ENCODE assay signal across 14 cellular contexts in genomic region chr9:37969130-37969529, GRCh38.
DNase-seq lines count a peak whose midpoint lies in the region; ATAC-seq and TF ChIP-seq lines count a peak whose summit lies in the region.
"Had no signal": no experiment of that assay in that cellular context is flagged by ENCODE, and none has a peak within 500 bp of the region (broad histone marks: within the 10 kb centered on the region; RNA-seq: fewer than 3 reads in every experiment).

No MANE protein-coding gene starts in this region.

- ATAC-seq in GM21447 (IDR thresholded peaks at IDR 0.05; ENCODE audit: unreplicated experiment), result no peak
- no peak for ATAC-seq in T-cell (replicated peaks in 1 of 4)

- no peaks in the 10 kb centered on the region for H3K9me3 ChIP-seq in Peyer's patch

- H3K4me1 Mint-ChIP-seq in T-cell, result no peaks in the 10 kb centered on the region

- peak overlapping the region in 3 of 4 donors; percentile 49 to 93 (median 74) for H3K27ac ChIP-seq in Peyer's patch

- H3K36me3 ChIP-seq in Peyer's patch, result peaks cover 0 to 8% (median 0%) of the 10 kb centered on the region in 3 donors

- peaks cover 0 to 56% (median 10%) of the 10 kb centered on the region in 4 donors for H3K4me1 ChIP-seq in Peyer's patch

- H3K27me3 ChIP-seq in Peyer's patch, result no peaks in the 10 kb centered on the region

- no peak overlapping the region for H3K27ac Mint-ChIP-seq in T-cell

- H3K4me3 ChIP-seq in AG10803 (ENCODE audit: low read length), result no peak overlapping the region
- no peak overlapping the region for H3K4me3 ChIP-seq in Peyer's patch

- CTCF ChIA-PET in T-cell (lab: Charles Lee), result no interaction called here

- no peak for TF ChIP-seq POLR2A in Peyer's patch (IDR thresholded peaks at IDR 0.05)

- no peaks in the 10 kb centered on the region for H3K36me3 Mint-ChIP-seq in T-cell

- POLR2A ChIA-PET in T-cell (lab: Charles Lee), result no interaction called here

- H3K4me3 Mint-ChIP-seq in T-cell, result no peak overlapping the region
- H3K4me3 Mint-ChIP-seq: brain had no signal

- no peaks in the 10 kb centered on the region for H3K9me3 Mint-ChIP-seq in T-cell

- TF ChIP-seq CTCF in AG10803 (conservative IDR thresholded peaks at IDR 0.05; ENCODE audit: low read length) (0 out of 2 replicates have a peak, but pooled peaks have one; percentile 4), Peyer's patch (IDR thresholded peaks at IDR 0.05) (no peak), GM10266 (IDR thresholded peaks at IDR 0.05; ENCODE audit: control insufficient read depth, insufficient read depth, low read depth, missing control alignments) (no peak)

- no peaks in the 10 kb centered on the region for H3K27me3 Mint-ChIP-seq in T-cell

- DNase-seq in AG10803 (ENCODE audit: low read depth) (no peak), Peyer's patch (peak in 2 of 3 donors; percentile 83 to 90), dermis blood vessel endothelial cell (peak; percentile 79), lung microvascular endothelial cell (ENCODE audit: low read depth in 2 of 2) (peak; percentile 36 to 75), T-cell (no peak), RKO (ENCODE audit: low spot score) (no peak), GM10266 (ENCODE audit: extremely low spot score) (no peak)
- DNase-seq: AML-193, GF-D8, NCI-H1694 treated with DMSO at 0.1 percent for 48 hours, occipital lobe, T-helper 9 cell had no signal

Comparison
In these comparisons a context has a peak if more than half of its experiments do, and no peak if none do; other contexts are left out.
1. DNase-seq: peak in Peyer's patch (2 of 3), dermis blood vessel endothelial cell (single experiment) and lung microvascular endothelial cell (2 of 2); none in AG10803 (single experiment), T-cell (0 of 34), RKO (single experiment) and GM10266 (single experiment).